Comparison of ENCODE assay signal across 15 cellular contexts in the genomic region with DNA sequence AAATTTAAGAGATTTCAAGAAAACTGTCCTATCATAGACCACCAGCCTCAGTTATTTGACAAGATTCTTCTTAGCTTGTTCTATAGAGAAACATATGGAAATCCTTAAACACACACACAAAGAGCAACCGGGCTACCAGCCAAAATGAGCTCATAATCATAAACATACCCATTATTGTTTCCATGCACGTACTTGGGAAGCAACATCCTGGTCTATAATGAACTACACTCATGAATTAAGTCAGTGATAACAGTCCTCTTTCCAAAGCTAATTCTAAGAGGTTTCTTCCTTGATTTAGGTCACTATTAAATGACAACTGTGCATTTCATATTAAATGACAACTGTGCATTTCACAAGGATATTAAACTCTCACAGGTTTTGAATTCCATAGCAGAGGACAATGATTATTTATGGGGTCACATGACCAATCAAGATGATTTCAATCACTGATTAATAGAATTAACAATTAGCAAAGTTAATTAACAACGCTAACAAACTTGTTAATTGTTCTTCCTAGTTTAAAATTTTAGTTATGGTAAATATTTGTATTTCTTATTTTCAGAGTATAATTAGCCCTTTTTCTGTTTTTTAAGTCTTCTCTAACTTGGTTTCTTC.
DNase-seq lines count a peak whose midpoint lies in the region; ATAC-seq and TF ChIP-seq lines count a peak whose summit lies in the region.
"Had no signal": no experiment of that assay in that cellular context is flagged by ENCODE, and none has a peak within 500 bp of the region (broad histone marks: within the 10 kb centered on the region; RNA-seq: fewer than 3 reads in every experiment).

No MANE protein-coding gene starts in this region.

- H3K27me3 ChIP-seq in ACC112 (ENCODE audit: insufficient read depth, low read length) (no peaks in the 10 kb centered on the region), SJSA1 (replicated peaks) (no peaks in the 10 kb centered on the region), stomach (no peaks in the 10 kb centered on the region), gastrocnemius medialis (no peaks in the 10 kb centered on the region)
- H3K27me3 ChIP-seq: BLaER1 treated with 17β-estradiol and CSF1 and Interleukin-3, amounts not matched to agents 10 nM and 100 nM; body of pancreas had no signal

- 47 to 66% (median 57%) methylated on average over 3 of the region's 3 CpGs for WGBS in stomach, 5 donors

- no peak overlapping the region for H3K27ac Mint-ChIP-seq in activated naive CD4-positive, alpha-beta T cell treated with anti-CD3 and anti-CD28 coated beads, Interleukin-2, amount 50 U/mL, for 72 hours
- H3K27ac Mint-ChIP-seq: activated CD4-positive, alpha-beta memory T cell treated with anti-CD3 and anti-CD28 coated beads for 36 hours; stimulated activated naive CD8-positive, alpha-beta T cell treated with anti-CD3 and anti-CD28 coated beads, Interleukin-15, amount 100 ng/mL, for 72 hours had no signal

- TF ChIP-seq RAD21 in Ishikawa (IDR thresholded peaks at IDR 0.05; ENCODE audit: low read depth) = no peak

- 0 out of 2 replicates have a peak, but pooled peaks cover 4% of the 10 kb centered on the region for H3K36me3 ChIP-seq in ACC112 (ENCODE audit: insufficient read depth, low read length)
- H3K36me3 ChIP-seq in SJSA1 = peaks cover 13% of the 10 kb centered on the region; the same call in 1 of the 2 replicates
- peaks cover 0 to 3% (median 0%) of the 10 kb centered on the region in 4 donors for H3K36me3 ChIP-seq in stomach
- peaks cover 0 to 3% of the 10 kb centered on the region in 2 donors for H3K36me3 ChIP-seq in gastrocnemius medialis

- H3K4me3 ChIP-seq in ACC112 (ENCODE audit: low read depth, low read length) (no peak overlapping the region), SJSA1 (no peak overlapping the region), stomach (no peak overlapping the region), gastrocnemius medialis (no peak overlapping the region)
- H3K4me3 ChIP-seq: BLaER1 treated with 17β-estradiol and CSF1 and Interleukin-3, amounts not matched to agents 10 nM and 100 nM; body of pancreas; GM12878 had no signal

- no peaks in the 10 kb centered on the region for H3K9me3 Mint-ChIP-seq in activated naive CD4-positive, alpha-beta T cell treated with anti-CD3 and anti-CD28 coated beads, Interleukin-2, amount 50 U/mL, for 72 hours
- H3K9me3 Mint-ChIP-seq: activated CD4-positive, alpha-beta memory T cell treated with anti-CD3 and anti-CD28 coated beads for 36 hours; stimulated activated naive CD8-positive, alpha-beta T cell treated with anti-CD3 and anti-CD28 coated beads, Interleukin-15, amount 100 ng/mL, for 72 hours had no signal

- TF ChIP-seq EP300 in Ishikawa (IDR thresholded peaks at IDR 0.05; ENCODE audit: borderline replicate concordance) (peak; percentile 33; the same call in 1 of the 2 replicates), stomach (IDR thresholded peaks at IDR 0.05) (no peak)

- peak overlapping the region; percentile 17 for H3K27ac ChIP-seq in ACC112 (ENCODE audit: low read depth, low read length)
- peak overlapping the region; percentile 92 for H3K27ac ChIP-seq in SJSA1
- no peak overlapping the region for H3K27ac ChIP-seq in stomach
- H3K27ac ChIP-seq in gastrocnemius medialis = no peak overlapping the region
- H3K27ac ChIP-seq: BLaER1 treated with 17β-estradiol and CSF1 and Interleukin-3, amounts not matched to agents 10 nM and 100 nM; body of pancreas had no signal

- no peak overlapping the region for H2AFZ ChIP-seq in ACC112 (ENCODE audit: low read length, unreplicated experiment)

- H3K4me1 ChIP-seq in ACC112 (ENCODE audit: control insufficient read depth, insufficient read depth, low read length, unreplicated experiment) = peaks cover 71% of the 10 kb centered on the region
- H3K4me1 ChIP-seq in SJSA1 (replicated peaks) = peaks cover 49% of the 10 kb centered on the region
- peaks cover 0 to 37% (median 18%) of the 10 kb centered on the region in 4 donors for H3K4me1 ChIP-seq in stomach
- H3K4me1 ChIP-seq in gastrocnemius medialis = peaks cover 10 to 23% of the 10 kb centered on the region in 2 donors
- H3K4me1 ChIP-seq: BLaER1 treated with 17β-estradiol and CSF1 and Interleukin-3, amounts not matched to agents 10 nM and 100 nM; body of pancreas had no signal

- intact Hi-C loops in stomach (cut with DNase I; ENCODE audit: low total_unique reads) = no loop called here
- intact Hi-C loops in gastrocnemius medialis (cut with DNase I; ENCODE audit: low total_unique reads) = no loop called here

- H3K79me2 ChIP-seq in ACC112 (ENCODE audit: control insufficient read depth, insufficient read depth, low read length, unreplicated experiment) = no peaks in the 10 kb centered on the region

- in situ Hi-C loops in gastrocnemius medialis (cut with MboI; ENCODE audit: low sequenced_read_pairs in 4 of 4) = no loop called here

- peaks cover 11 to 24% of the 10 kb centered on the region in 2 donors for H3K36me3 Mint-ChIP-seq in activated naive CD4-positive, alpha-beta T cell treated with anti-CD3 and anti-CD28 coated beads, Interleukin-2, amount 50 U/mL, for 72 hours

- TF ChIP-seq POLR2A in stomach (IDR thresholded peaks at IDR 0.05) (no peak), gastrocnemius medialis (IDR thresholded peaks at IDR 0.05) (no peak)

- DNase-seq in SJSA1 (ENCODE audit: low read depth in 1 of 2, low spot score in 2 of 2) (peak in 1 of 2 experiments; percentile 72), fibroblast of the conjunctiva (ENCODE audit: low read depth) (peak; percentile 77), stomach (no peak), gastrocnemius medialis (no peak)
- no peak for DNase-seq in activated naive CD4-positive, alpha-beta T cell treated with anti-CD3 and anti-CD28 coated beads, Interleukin-2, amount 50 U/mL, for 72 hours (ENCODE audit: low spot score in 2 of 2)
- DNase-seq: activated CD4-positive, alpha-beta memory T cell treated with anti-CD3 and anti-CD28 coated beads for 36 hours; body of pancreas; MM.1S; stimulated activated naive CD8-positive, alpha-beta T cell treated with anti-CD3 and anti-CD28 coated beads, Interleukin-15, amount 100 ng/mL, for 72 hours; SW 1271 had no signal

- TF ChIP-seq CTCF in stomach (IDR thresholded peaks at IDR 0.05) (no peak), gastrocnemius medialis (IDR thresholded peaks at IDR 0.05 in 4 of 5, conservative IDR thresholded peaks at IDR 0.05 in 1 of 5) (no peak)

- no peak for ATAC-seq in HG02678 (IDR thresholded peaks at IDR 0.05; ENCODE audit: unreplicated experiment)
- no peak for ATAC-seq in activated naive CD4-positive, alpha-beta T cell treated with anti-CD3 and anti-CD28 coated beads, Interleukin-2, amount 50 U/mL, for 72 hours
- no peak for ATAC-seq in gastrocnemius medialis
- ATAC-seq: body of pancreas; GM12878; stimulated activated naive CD8-positive, alpha-beta T cell treated with anti-CD3 and anti-CD28 coated beads, Interleukin-15, amount 100 ng/mL, for 72 hours had no signal

- H3K9me3 ChIP-seq in SJSA1 (replicated peaks) (no peaks in the 10 kb centered on the region), stomach (no peaks in the 10 kb centered on the region), gastrocnemius medialis (no peaks in the 10 kb centered on the region)
- H3K9me3 ChIP-seq: BLaER1 treated with 17β-estradiol and CSF1 and Interleukin-3, amounts not matched to agents 10 nM and 100 nM; body of pancreas had no signal

TF ChIP-seq in Ishikawa, 13 proteins besides CTCF, POLR2A, EP300 and RAD21 (continues in another document):
- TF ChIP-seq ZBTB7A (IDR thresholded peaks at IDR 0.05; ENCODE audit: low read depth) = no peak
- TF ChIP-seq NFIC (IDR thresholded peaks at IDR 0.05) = peak; percentile 73
- no peak for TF ChIP-seq CEBPB (IDR thresholded peaks at IDR 0.05)
- TF ChIP-seq, protein P1, sequence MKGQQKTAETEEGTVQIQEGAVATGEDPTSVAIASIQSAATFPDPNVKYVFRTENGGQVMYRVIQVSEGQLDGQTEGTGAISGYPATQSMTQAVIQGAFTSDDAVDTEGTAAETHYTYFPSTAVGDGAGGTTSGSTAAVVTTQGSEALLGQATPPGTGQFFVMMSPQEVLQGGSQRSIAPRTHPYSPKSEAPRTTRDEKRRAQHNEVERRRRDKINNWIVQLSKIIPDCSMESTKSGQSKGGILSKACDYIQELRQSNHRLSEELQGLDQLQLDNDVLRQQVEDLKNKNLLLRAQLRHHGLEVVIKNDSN (IDR thresholded peaks at IDR 0.05) = peak; percentile 63
- TF ChIP-seq TAF1 (IDR thresholded peaks at IDR 0.05; ENCODE audit: low read depth) = no peak
- TF ChIP-seq, protein P2, sequence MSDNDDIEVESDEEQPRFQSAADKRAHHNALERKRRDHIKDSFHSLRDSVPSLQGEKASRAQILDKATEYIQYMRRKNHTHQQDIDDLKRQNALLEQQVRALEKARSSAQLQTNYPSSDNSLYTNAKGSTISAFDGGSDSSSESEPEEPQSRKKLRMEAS (IDR thresholded peaks at IDR 0.05) = no peak
- TF ChIP-seq TEAD4 (IDR thresholded peaks at IDR 0.05) = no peak
- TF ChIP-seq FOXM1 (IDR thresholded peaks at IDR 0.05; ENCODE audit: borderline replicate concordance, low read depth) = no peak
- no peak for TF ChIP-seq EGR1 (IDR thresholded peaks at IDR 0.05)
- TF ChIP-seq, protein P3, sequence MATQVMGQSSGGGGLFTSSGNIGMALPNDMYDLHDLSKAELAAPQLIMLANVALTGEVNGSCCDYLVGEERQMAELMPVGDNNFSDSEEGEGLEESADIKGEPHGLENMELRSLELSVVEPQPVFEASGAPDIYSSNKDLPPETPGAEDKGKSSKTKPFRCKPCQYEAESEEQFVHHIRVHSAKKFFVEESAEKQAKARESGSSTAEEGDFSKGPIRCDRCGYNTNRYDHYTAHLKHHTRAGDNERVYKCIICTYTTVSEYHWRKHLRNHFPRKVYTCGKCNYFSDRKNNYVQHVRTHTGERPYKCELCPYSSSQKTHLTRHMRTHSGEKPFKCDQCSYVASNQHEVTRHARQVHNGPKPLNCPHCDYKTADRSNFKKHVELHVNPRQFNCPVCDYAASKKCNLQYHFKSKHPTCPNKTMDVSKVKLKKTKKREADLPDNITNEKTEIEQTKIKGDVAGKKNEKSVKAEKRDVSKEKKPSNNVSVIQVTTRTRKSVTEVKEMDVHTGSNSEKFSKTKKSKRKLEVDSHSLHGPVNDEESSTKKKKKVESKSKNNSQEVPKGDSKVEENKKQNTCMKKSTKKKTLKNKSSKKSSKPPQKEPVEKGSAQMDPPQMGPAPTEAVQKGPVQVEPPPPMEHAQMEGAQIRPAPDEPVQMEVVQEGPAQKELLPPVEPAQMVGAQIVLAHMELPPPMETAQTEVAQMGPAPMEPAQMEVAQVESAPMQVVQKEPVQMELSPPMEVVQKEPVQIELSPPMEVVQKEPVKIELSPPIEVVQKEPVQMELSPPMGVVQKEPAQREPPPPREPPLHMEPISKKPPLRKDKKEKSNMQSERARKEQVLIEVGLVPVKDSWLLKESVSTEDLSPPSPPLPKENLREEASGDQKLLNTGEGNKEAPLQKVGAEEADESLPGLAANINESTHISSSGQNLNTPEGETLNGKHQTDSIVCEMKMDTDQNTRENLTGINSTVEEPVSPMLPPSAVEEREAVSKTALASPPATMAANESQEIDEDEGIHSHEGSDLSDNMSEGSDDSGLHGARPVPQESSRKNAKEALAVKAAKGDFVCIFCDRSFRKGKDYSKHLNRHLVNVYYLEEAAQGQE (IDR thresholded peaks at IDR 0.05; ENCODE audit: low read depth) = no peak
- TF ChIP-seq TCF12 (IDR thresholded peaks at IDR 0.05; ENCODE audit: low read depth) = peak; percentile 25; the same call in 1 of the 2 replicates

Comparison
In these comparisons a context has a peak if more than half of its experiments do, and no peak if none do; other contexts are left out.
1. H3K27ac ChIP-seq: peak in ACC112 (single experiment) and SJSA1 (single experiment); none in stomach (0 of 5) and gastrocnemius medialis (0 of 4).